Comparison of ENCODE assay signal across 9 cellular contexts in genomic region chr2:121810959-121811853, GRCh38. TPM values are rescaled to one million over a fixed set of nuclear protein-coding genes. Genes with fewer than 3 reads are reported as not detected.
DNase-seq lines count a peak whose midpoint lies in the region; ATAC-seq and TF ChIP-seq lines count a peak whose summit lies in the region.
"Had no signal": no experiment of that assay in that cellular context is flagged by ENCODE, and none has a peak within 500 bp of the region (broad histone marks: within the 10 kb centered on the region; RNA-seq: fewer than 3 reads in every experiment).

No MANE protein-coding gene starts in this region.

- TF ChIP-seq CTCF in OCI-LY7 (conservative IDR thresholded peaks at IDR 0.05; ENCODE audit: low read length) (peak; percentile 86), right lobe of liver (IDR thresholded peaks at IDR 0.05) (peak; percentile 52 to 59 (median 56))

- TF ChIP-seq POLR2A in right lobe of liver (IDR thresholded peaks at IDR 0.05): no peak

- H3K4me1 ChIP-seq in OCI-LY7 (ENCODE audit: insufficient read depth, low read length, poor library complexity, severe bottlenecking) (peaks cover 20% of the 10 kb centered on the region), right lobe of liver (peaks cover 0 to 3% (median 0%) of the 10 kb centered on the region in 4 donors)

- H3K36me3 ChIP-seq in OCI-LY7 (ENCODE audit: insufficient read depth, low read length) (no peaks in the 10 kb centered on the region), right lobe of liver (no peaks in the 10 kb centered on the region)

- in situ Hi-C loops in KBM-7 (cut with MboI; ENCODE audit: low pct_unique_long_range_greater_than_20kb, low sequenced_read_pairs): no loop called here

- H3K4me3 ChIP-seq in OCI-LY7 (ENCODE audit: low read depth, low read length, poor library complexity, severe bottlenecking) (no peak overlapping the region), right lobe of liver (no peak overlapping the region)

- H3K9me3 ChIP-seq in OCI-LY7 (ENCODE audit: low read length) (no peaks in the 10 kb centered on the region), right lobe of liver (no peaks in the 10 kb centered on the region)

- H3K27ac ChIP-seq in OCI-LY7 (ENCODE audit: low read depth, low read length, poor library complexity, severe bottlenecking) (no peak overlapping the region), cingulate gyrus (ENCODE audit: low read depth, low read length) (peak overlapping the region; percentile 55), right lobe of liver (no peak overlapping the region)
- H3K27ac ChIP-seq: epithelial cell of prostate had no signal

- 16% methylated on average over 14 of the region's 17 CpGs for WGBS in right lobe of liver (ENCODE audit: insufficient coverage, low coverage, low lambda C conversion rate, missing lambda C conversion rate)

- peak overlapping the region; percentile 19; the same call in 1 of the 2 replicates for H2AFZ ChIP-seq in OCI-LY7 (ENCODE audit: low read length)

- ATAC-seq in GM21786 (IDR thresholded peaks at IDR 0.05; ENCODE audit: unreplicated experiment) (peak; percentile 88), right lobe of liver (peak; percentile 84 to 94 (median 91))

- H3K4me2 ChIP-seq in OCI-LY7 (ENCODE audit: low read length): no peak overlapping the region

- intact Hi-C loops in OCI-LY7 (cut with micrococcal nuclease; ENCODE audit: unreplicated experiment): loop anchor here (1.0 to 5.0 kb wide), 6 partner anchors 76 to 641 kb away; no protein-coding TSS in a partner anchor
- intact Hi-C loops in right lobe of liver (cut with DNase I): no loop called here

- H3K79me2 ChIP-seq in OCI-LY7 (ENCODE audit: insufficient read depth, low read depth, low read length): no peaks in the 10 kb centered on the region

- POLR2A ChIA-PET in OCI-LY7 (lab: Charles Lee): interaction anchor here (0.8 to 1.1 kb wide), 5 partner anchors 10 to 39 kb away, joined by 3 to 5 read pairs (median 3); no protein-coding TSS in a partner anchor

- no peaks in the 10 kb centered on the region for H4K20me1 ChIP-seq in OCI-LY7 (ENCODE audit: insufficient read depth, low read length)

- no peaks in the 10 kb centered on the region for H3K9me2 ChIP-seq in OCI-LY7 (ENCODE audit: insufficient read depth, low read length)

- no TSS peak for BruUV-seq in OCI-LY7 (replicated peaks; lab: Mats Ljungman, UMichigan)

- CTCF ChIA-PET in OCI-LY7 (lab: Charles Lee; ENCODE audit: unreplicated experiment): interaction anchor here (0.6 to 0.9 kb wide), 3 partner anchors 10 to 162 kb away, joined by 3 to 7 read pairs (median 3); no protein-coding TSS in a partner anchor

- H3K27me3 ChIP-seq in right lobe of liver: no peaks in the 10 kb centered on the region

- DNase-seq in activated CD4-positive, alpha-beta T cell treated with anti-CD3 and anti-CD28 coated beads for 48 hours: peak; percentile 22
- DNase-seq in activated CD4-positive, alpha-beta T cell treated with anti-CD3 and anti-CD28 coated beads, Interleukin-2, amount 50 U/mL, for 4 hours: no peak
- DNase-seq in KBM-7: peak; percentile 77
- peak; percentile 78 for DNase-seq in OCI-LY7 (ENCODE audit: low spot score)
- peak in 2 of 3 donors; percentile 56 to 57 for DNase-seq in right lobe of liver
- peak; percentile 59 for DNase-seq in ureter (ENCODE audit: low spot score)

RNA-seq across cellular contexts. Expression of gene TSN, which starts 55.8 kb away (rescaled TPM):
- 59.2 and 64.4 TPM in 2 replicates for total RNA-seq in OCI-LY7 (2014; rRNA removed; shearing (Covaris generic))
- total RNA-seq in OCI-LY7 (2022) (98.7 and 102 TPM in 2 replicates), right lobe of liver (10 to 100 TPM; 22.5 to 38.1 (median 27.5) TPM), ureter (66.6 TPM)

Comparison
In these comparisons a context has a peak if more than half of its experiments do, and no peak if none do; other contexts are left out.
1. DNase-seq: peak in activated CD4-positive, alpha-beta T cell treated with anti-CD3 and anti-CD28 coated beads for 48 hours (single experiment), KBM-7 (single experiment), OCI-LY7 (single experiment), right lobe of liver (2 of 3) and ureter (single experiment); none in activated CD4-positive, alpha-beta T cell treated with anti-CD3 and anti-CD28 coated beads, Interleukin-2, amount 50 U/mL, for 4 hours (0 of 2).